13 cellular contexts compared by ENCODE assay signal in genomic region chr17:37273419-37274051, GRCh38.
DNase-seq lines count a peak whose midpoint lies in the region; TF ChIP-seq lines count a peak whose summit lies in the region.
"Had no signal": no experiment of that assay in that cellular context is flagged by ENCODE, and none has a peak within 500 bp of the region (broad histone marks: within the 10 kb centered on the region; RNA-seq: fewer than 3 reads in every experiment).

No MANE protein-coding gene starts in this region.

- TF ChIP-seq POLR2A in transverse colon (IDR thresholded peaks at IDR 0.05): no peak
- TF ChIP-seq POLR2A in thyroid gland (IDR thresholded peaks at IDR 0.05): no peak

- in situ Hi-C loops in transverse colon (cut with MboI; ENCODE audit: low pct_ligation_motif_present in 1 of 4, low pct_unique_long_range_greater_than_20kb in 1 of 4, low sequenced_read_pairs in 3 of 4): no loop called here

- H3K9me3 ChIP-seq in transverse colon (no peaks in the 10 kb centered on the region), thyroid gland (no peaks in the 10 kb centered on the region)
- H3K9me3 ChIP-seq: gastroesophageal sphincter, vagina had no signal

- no peak overlapping the region for H3K4me3 ChIP-seq in transverse colon
- H3K4me3 ChIP-seq in thyroid gland (replicated peaks in 1 of 3): no peak overlapping the region
- no peak overlapping the region for H3K4me3 ChIP-seq in dorsolateral prefrontal cortex
- H3K4me3 ChIP-seq: gastroesophageal sphincter, vagina had no signal

- no peak for TF ChIP-seq EP300 in transverse colon (IDR thresholded peaks at IDR 0.05; ENCODE audit: low read depth)

- H3K36me3 ChIP-seq in transverse colon: peaks cover 0 to 21% (median 0%) of the 10 kb centered on the region in 4 donors
- no peaks in the 10 kb centered on the region for H3K36me3 ChIP-seq in thyroid gland

- peak; percentile 34 for DNase-seq in SIG-M5 treated with dmso at 0.1 percent for 504 hours (lab: John Stamatoyannopoulos, UW; ENCODE audit: unreplicated experiment)
- no peak for DNase-seq in SIG-M5 (lab: John Stamatoyannopoulos, UW)
- DNase-seq in RPMI7951 (ENCODE audit: low read depth): peak; percentile 26
- DNase-seq in fibroblast of the conjunctiva (ENCODE audit: low read depth): peak; percentile 64
- no peak for DNase-seq in transverse colon
- no peak for DNase-seq in HUDEP-2 (lab: John Stamatoyannopoulos, UW; ENCODE audit: unreplicated experiment in 76 of 76)
- DNase-seq in thyroid gland: no peak
- no peak for DNase-seq in dorsolateral prefrontal cortex
- DNase-seq: naive B cell, NCI-H526 treated with DMSO at 0.1 percent for 48 hours had no signal

- H3K27me3 ChIP-seq in transverse colon (no peaks in the 10 kb centered on the region), thyroid gland (no peaks in the 10 kb centered on the region), dorsolateral prefrontal cortex (no peaks in the 10 kb centered on the region)
- H3K27me3 ChIP-seq: gastroesophageal sphincter, vagina had no signal

- H3K4me1 ChIP-seq in transverse colon: peaks cover 0 to 20% (median 2%) of the 10 kb centered on the region in 4 donors
- no peaks in the 10 kb centered on the region for H3K4me1 ChIP-seq in thyroid gland
- H3K4me1 ChIP-seq: gastroesophageal sphincter had no signal

- TF ChIP-seq CTCF in transverse colon (IDR thresholded peaks at IDR 0.05): no peak
- TF ChIP-seq CTCF in thyroid gland (IDR thresholded peaks at IDR 0.05): no peak
- TF ChIP-seq CTCF in dorsolateral prefrontal cortex (IDR thresholded peaks at IDR 0.05 in 54 of 56, conservative IDR thresholded peaks at IDR 0.05 in 2 of 56; ENCODE audit: low read depth in 1 of 56, partially characterized antibody in 56 of 56): no peak

- intact Hi-C loops in transverse colon (cut with DNase I; ENCODE audit: low total_unique reads) (no loop called here), thyroid gland (cut with DNase I) (no loop called here), dorsolateral prefrontal cortex (cut with DNase I) (no loop called here)

- H3K27ac ChIP-seq in transverse colon (peak overlapping the region; percentile 7 to 40 (median 24)), thyroid gland (no peak overlapping the region), dorsolateral prefrontal cortex (peak overlapping the region in 2 of 59 donors; percentile 18 to 25)
- H3K27ac ChIP-seq: gastroesophageal sphincter, HL-60, vagina had no signal

- WGBS in transverse colon (ENCODE audit: low coverage in 1 of 2), 2 donors: 47 to 50% methylated on average over 2 to 3 of the region's 3 CpGs
- 70 to 71% methylated on average over 3 of the region's 3 CpGs for WGBS in thyroid gland, 2 donors

Comparison
In these comparisons a context has a peak if more than half of its experiments do, and no peak if none do; other contexts are left out.
1. DNase-seq: peak in SIG-M5 treated with dmso at 0.1 percent for 504 hours (single experiment), RPMI7951 (single experiment) and fibroblast of the conjunctiva (single experiment); none in SIG-M5 (single experiment), transverse colon (single experiment), HUDEP-2 (0 of 76), thyroid gland (0 of 2) and dorsolateral prefrontal cortex (0 of 10).
2. H3K27ac ChIP-seq: peak in transverse colon (4 of 4); none in thyroid gland (0 of 3).